Comparison of ENCODE assay signal across 1 cellular context in the genomic region with DNA sequence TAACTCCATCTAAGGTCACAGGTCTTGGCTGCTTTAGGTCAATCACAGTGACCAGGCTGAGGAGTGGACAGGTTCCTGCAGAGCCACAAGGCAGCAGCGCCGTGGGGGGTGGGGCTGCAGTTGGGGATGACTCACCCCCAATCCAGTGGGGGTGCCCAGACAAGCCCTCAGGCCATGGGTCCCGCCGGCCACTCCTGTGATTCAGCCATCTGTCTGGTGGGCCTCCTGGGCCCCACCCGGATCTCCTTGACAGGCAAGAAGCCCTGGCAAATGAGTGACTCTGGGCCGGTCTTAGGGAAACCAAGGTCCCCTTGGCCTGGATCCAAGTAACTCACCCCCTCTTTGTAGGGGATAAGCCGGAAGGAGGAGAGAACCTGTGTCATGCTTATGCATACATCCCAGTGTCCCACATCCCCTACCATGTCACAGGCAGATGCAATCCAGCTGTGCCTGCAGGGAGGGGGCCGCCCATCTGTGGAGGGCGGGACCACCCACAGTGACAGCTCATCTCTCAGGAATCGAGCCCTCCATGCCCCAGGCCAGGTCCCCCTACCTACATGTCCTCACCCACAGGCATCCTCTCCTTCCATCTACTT.
TF ChIP-seq lines count a peak whose summit lies in the region.

No MANE protein-coding gene starts in this region.

TF ChIP-seq in HepG2, 621 proteins besides CTCF, POLR2A, EP300 and RAD21:
- TF ChIP-seq, protein P1, sequence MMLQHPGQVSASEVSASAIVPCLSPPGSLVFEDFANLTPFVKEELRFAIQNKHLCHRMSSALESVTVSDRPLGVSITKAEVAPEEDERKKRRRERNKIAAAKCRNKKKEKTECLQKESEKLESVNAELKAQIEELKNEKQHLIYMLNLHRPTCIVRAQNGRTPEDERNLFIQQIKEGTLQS (CRISPR knock-in tag; IDR thresholded peaks at IDR 0.05), result peak; percentile 59
- peak; percentile 16; the same call in 1 of the 2 replicates for TF ChIP-seq ETV5 (CRISPR knock-in tag; IDR thresholded peaks at IDR 0.05; ENCODE audit: borderline replicate concordance)
- 0 out of 2 replicates have a peak, but pooled peaks have one; percentile 59 for TF ChIP-seq ZBTB42 (CRISPR knock-in tag; IDR thresholded peaks at IDR 0.05)
- no peak for TF ChIP-seq EHMT2 (IDR thresholded peaks at IDR 0.05; ENCODE audit: borderline replicate concordance, low read depth, low read length)
- TF ChIP-seq, protein P2, sequence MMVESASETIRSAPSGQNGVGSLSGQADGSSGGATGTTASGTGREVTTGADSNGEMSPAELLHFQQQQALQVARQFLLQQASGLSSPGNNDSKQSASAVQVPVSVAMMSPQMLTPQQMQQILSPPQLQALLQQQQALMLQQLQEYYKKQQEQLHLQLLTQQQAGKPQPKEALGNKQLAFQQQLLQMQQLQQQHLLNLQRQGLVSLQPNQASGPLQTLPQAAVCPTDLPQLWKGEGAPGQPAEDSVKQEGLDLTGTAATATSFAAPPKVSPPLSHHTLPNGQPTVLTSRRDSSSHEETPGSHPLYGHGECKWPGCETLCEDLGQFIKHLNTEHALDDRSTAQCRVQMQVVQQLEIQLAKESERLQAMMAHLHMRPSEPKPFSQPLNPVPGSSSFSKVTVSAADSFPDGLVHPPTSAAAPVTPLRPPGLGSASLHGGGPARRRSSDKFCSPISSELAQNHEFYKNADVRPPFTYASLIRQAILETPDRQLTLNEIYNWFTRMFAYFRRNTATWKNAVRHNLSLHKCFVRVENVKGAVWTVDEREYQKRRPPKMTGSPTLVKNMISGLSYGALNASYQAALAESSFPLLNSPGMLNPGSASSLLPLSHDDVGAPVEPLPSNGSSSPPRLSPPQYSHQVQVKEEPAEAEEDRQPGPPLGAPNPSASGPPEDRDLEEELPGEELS (CRISPR knock-in tag; IDR thresholded peaks at IDR 0.05), result 0 out of 2 replicates have a peak, but pooled peaks have one; percentile 24
- 0 out of 2 replicates have a peak, but pooled peaks have one; percentile 9 for TF ChIP-seq ZFX (CRISPR knock-in tag; IDR thresholded peaks at IDR 0.05; ENCODE audit: low read depth)
- TF ChIP-seq AGO1 (IDR thresholded peaks at IDR 0.05; ENCODE audit: low read depth, low read length, poor library complexity, severe bottlenecking), result peak; percentile 41
- peak; percentile 57 for TF ChIP-seq KDM2A (CRISPR knock-in tag; IDR thresholded peaks at IDR 0.05; ENCODE audit: borderline replicate concordance, low read depth)
- no peak for TF ChIP-seq RBM39 (IDR thresholded peaks at IDR 0.05; ENCODE audit: low read depth, low read length, poor library complexity, severe bottlenecking)
- TF ChIP-seq, protein P3, sequence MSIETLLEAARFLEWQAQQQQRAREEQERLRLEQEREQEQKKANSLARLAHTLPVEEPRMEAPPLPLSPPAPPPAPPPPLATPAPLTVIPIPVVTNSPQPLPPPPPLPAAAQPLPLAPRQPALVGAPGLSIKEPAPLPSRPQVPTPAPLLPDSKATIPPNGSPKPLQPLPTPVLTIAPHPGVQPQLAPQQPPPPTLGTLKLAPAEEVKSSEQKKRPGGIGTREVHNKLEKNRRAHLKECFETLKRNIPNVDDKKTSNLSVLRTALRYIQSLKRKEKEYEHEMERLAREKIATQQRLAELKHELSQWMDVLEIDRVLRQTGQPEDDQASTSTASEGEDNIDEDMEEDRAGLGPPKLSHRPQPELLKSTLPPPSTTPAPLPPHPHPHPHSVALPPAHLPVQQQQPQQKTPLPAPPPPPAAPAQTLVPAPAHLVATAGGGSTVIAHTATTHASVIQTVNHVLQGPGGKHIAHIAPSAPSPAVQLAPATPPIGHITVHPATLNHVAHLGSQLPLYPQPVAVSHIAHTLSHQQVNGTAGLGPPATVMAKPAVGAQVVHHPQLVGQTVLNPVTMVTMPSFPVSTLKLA (IDR thresholded peaks at IDR 0.05), result no peak
- peak; percentile 79 for TF ChIP-seq FOSL2 (CRISPR knock-in tag; IDR thresholded peaks at IDR 0.05)
- TF ChIP-seq, protein P4, sequence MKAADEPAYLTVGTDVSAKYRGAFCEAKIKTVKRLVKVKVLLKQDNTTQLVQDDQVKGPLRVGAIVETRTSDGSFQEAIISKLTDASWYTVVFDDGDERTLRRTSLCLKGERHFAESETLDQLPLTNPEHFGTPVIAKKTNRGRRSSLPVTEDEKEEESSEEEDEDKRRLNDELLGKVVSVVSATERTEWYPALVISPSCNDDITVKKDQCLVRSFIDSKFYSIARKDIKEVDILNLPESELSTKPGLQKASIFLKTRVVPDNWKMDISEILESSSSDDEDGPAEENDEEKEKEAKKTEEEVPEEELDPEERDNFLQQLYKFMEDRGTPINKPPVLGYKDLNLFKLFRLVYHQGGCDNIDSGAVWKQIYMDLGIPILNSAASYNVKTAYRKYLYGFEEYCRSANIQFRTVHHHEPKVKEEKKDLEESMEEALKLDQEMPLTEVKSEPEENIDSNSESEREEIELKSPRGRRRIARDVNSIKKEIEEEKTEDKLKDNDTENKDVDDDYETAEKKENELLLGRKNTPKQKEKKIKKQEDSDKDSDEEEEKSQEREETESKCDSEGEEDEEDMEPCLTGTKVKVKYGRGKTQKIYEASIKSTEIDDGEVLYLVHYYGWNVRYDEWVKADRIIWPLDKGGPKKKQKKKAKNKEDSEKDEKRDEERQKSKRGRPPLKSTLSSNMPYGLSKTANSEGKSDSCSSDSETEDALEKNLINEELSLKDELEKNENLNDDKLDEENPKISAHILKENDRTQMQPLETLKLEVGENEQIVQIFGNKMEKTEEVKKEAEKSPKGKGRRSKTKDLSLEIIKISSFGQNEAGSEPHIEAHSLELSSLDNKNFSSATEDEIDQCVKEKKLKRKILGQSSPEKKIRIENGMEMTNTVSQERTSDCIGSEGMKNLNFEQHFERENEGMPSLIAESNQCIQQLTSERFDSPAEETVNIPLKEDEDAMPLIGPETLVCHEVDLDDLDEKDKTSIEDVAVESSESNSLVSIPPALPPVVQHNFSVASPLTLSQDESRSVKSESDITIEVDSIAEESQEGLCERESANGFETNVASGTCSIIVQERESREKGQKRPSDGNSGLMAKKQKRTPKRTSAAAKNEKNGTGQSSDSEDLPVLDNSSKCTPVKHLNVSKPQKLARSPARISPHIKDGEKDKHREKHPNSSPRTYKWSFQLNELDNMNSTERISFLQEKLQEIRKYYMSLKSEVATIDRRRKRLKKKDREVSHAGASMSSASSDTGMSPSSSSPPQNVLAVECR (CRISPR knock-in tag; IDR thresholded peaks at IDR 0.05; ENCODE audit: borderline replicate concordance), result peak; percentile 35; the same call in 1 of the 2 replicates
- no peak for TF ChIP-seq POLR2AphosphoS5 (IDR thresholded peaks at IDR 0.05; ENCODE audit: low read depth, low read length)
- TF ChIP-seq, protein P5, sequence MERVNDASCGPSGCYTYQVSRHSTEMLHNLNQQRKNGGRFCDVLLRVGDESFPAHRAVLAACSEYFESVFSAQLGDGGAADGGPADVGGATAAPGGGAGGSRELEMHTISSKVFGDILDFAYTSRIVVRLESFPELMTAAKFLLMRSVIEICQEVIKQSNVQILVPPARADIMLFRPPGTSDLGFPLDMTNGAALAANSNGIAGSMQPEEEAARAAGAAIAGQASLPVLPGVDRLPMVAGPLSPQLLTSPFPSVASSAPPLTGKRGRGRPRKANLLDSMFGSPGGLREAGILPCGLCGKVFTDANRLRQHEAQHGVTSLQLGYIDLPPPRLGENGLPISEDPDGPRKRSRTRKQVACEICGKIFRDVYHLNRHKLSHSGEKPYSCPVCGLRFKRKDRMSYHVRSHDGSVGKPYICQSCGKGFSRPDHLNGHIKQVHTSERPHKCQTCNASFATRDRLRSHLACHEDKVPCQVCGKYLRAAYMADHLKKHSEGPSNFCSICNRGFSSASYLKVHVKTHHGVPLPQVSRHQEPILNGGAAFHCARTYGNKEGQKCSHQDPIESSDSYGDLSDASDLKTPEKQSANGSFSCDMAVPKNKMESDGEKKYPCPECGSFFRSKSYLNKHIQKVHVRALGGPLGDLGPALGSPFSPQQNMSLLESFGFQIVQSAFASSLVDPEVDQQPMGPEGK (CRISPR knock-in tag; IDR thresholded peaks at IDR 0.05), result no peak
- TF ChIP-seq ZNF264 (CRISPR knock-in tag; IDR thresholded peaks at IDR 0.05), result no peak
- no peak for TF ChIP-seq ZNF563 (CRISPR knock-in tag; IDR thresholded peaks at IDR 0.05)
- TF ChIP-seq, protein P6, sequence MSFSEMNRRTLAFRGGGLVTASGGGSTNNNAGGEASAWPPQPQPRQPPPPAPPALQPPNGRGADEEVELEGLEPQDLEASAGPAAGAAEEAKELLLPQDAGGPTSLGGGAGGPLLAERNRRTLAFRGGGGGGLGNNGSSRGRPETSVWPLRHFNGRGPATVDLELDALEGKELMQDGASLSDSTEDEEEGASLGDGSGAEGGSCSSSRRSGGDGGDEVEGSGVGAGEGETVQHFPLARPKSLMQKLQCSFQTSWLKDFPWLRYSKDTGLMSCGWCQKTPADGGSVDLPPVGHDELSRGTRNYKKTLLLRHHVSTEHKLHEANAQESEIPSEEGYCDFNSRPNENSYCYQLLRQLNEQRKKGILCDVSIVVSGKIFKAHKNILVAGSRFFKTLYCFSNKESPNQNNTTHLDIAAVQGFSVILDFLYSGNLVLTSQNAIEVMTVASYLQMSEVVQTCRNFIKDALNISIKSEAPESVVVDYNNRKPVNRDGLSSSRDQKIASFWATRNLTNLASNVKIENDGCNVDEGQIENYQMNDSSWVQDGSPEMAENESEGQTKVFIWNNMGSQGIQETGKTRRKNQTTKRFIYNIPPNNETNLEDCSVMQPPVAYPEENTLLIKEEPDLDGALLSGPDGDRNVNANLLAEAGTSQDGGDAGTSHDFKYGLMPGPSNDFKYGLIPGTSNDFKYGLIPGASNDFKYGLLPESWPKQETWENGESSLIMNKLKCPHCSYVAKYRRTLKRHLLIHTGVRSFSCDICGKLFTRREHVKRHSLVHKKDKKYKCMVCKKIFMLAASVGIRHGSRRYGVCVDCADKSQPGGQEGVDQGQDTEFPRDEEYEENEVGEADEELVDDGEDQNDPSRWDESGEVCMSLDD (CRISPR knock-in tag; IDR thresholded peaks at IDR 0.05; ENCODE audit: borderline replicate concordance), result peak; percentile 72; the same call in 1 of the 2 replicates
- TF ChIP-seq, protein P7, sequence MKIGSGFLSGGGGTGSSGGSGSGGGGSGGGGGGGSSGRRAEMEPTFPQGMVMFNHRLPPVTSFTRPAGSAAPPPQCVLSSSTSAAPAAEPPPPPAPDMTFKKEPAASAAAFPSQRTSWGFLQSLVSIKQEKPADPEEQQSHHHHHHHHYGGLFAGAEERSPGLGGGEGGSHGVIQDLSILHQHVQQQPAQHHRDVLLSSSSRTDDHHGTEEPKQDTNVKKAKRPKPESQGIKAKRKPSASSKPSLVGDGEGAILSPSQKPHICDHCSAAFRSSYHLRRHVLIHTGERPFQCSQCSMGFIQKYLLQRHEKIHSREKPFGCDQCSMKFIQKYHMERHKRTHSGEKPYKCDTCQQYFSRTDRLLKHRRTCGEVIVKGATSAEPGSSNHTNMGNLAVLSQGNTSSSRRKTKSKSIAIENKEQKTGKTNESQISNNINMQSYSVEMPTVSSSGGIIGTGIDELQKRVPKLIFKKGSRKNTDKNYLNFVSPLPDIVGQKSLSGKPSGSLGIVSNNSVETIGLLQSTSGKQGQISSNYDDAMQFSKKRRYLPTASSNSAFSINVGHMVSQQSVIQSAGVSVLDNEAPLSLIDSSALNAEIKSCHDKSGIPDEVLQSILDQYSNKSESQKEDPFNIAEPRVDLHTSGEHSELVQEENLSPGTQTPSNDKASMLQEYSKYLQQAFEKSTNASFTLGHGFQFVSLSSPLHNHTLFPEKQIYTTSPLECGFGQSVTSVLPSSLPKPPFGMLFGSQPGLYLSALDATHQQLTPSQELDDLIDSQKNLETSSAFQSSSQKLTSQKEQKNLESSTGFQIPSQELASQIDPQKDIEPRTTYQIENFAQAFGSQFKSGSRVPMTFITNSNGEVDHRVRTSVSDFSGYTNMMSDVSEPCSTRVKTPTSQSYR (CRISPR knock-in tag; IDR thresholded peaks at IDR 0.05; ENCODE audit: borderline replicate concordance), result peak; percentile 39; the same call in 1 of the 2 replicates
TF ChIP-seq in HepG2: peak in this region for 11.
